8 cellular contexts compared by ENCODE assay signal in genomic region chr6:28349344-28349891, GRCh38. TPM values are rescaled to one million over a fixed set of nuclear protein-coding genes. Genes with fewer than 3 reads are reported as not detected.
DNase-seq lines count a peak whose midpoint lies in the region; ATAC-seq, FAIRE-seq and TF ChIP-seq lines count a peak whose summit lies in the region.

No MANE protein-coding gene starts in this region.

- H3K4me3 ChIP-seq in LNCaP clone FGC (ENCODE audit: low read depth, low read length) (peak overlapping the region; percentile 74), pancreas (peak overlapping the region; percentile 55 to 61 (median 60))

- peaks cover 4% of the 10 kb centered on the region for H3K27me3 Mint-ChIP-seq in endothelial cell (ENCODE audit: unreplicated experiment)

- peak overlapping the region; percentile 100 for H3K4me3 Mint-ChIP-seq in endothelial cell (ENCODE audit: unreplicated experiment)

- ATAC-seq in GM18909 (IDR thresholded peaks at IDR 0.05; ENCODE audit: poor library complexity, unreplicated experiment) (peak; percentile 16), pancreas (peak in 1 of 4 donors; percentile 34), HG03571 (IDR thresholded peaks at IDR 0.05; ENCODE audit: unreplicated experiment) (no peak)

- H3K27ac Mint-ChIP-seq in endothelial cell (ENCODE audit: unreplicated experiment), result peak overlapping the region; percentile 93

- no peak for TF ChIP-seq CTCF in LNCaP clone FGC (IDR thresholded peaks at IDR 0.05; ENCODE audit: control insufficient read depth, extremely low read depth, insufficient read depth)
- no peak for TF ChIP-seq CTCF in endothelial cell (IDR thresholded peaks at IDR 0.05; ENCODE audit: unreplicated experiment)
- no peak for TF ChIP-seq CTCF in pancreas (IDR thresholded peaks at IDR 0.05)

- no peaks in the 10 kb centered on the region for H3K27me3 ChIP-seq in pancreas

- peaks cover 22% of the 10 kb centered on the region for H3K4me1 Mint-ChIP-seq in endothelial cell (ENCODE audit: unreplicated experiment)

- no peaks in the 10 kb centered on the region for H3K9me3 ChIP-seq in pancreas

- H3K36me3 ChIP-seq in pancreas, result no peaks in the 10 kb centered on the region

- intact Hi-C loops in pancreas (cut with DNase I), result no loop called here

- H3K36me3 Mint-ChIP-seq in endothelial cell (ENCODE audit: low read depth, unreplicated experiment), result peaks cover 8% of the 10 kb centered on the region

- peaks cover 0 to 10% (median 9%) of the 10 kb centered on the region in 3 donors for H3K4me1 ChIP-seq in pancreas

- H3K9me3 Mint-ChIP-seq in endothelial cell (ENCODE audit: unreplicated experiment), result no peaks in the 10 kb centered on the region

- no peak for FAIRE-seq in pancreas (lab: Jason Lieb, UNC)

- 0 to 1% methylated on average over 9 of the region's 9 CpGs for WGBS in pancreas, 2 donors

- H3K27ac ChIP-seq in pancreas, result peak overlapping the region; percentile 2 to 66 (median 56)

- DNase-seq in LNCaP clone FGC (ENCODE audit: low read depth), result no peak
- DNase-seq in endothelial cell (ENCODE audit: low spot score), result no peak
- no peak for DNase-seq in pancreas
- no peak for DNase-seq in H4 (ENCODE audit: low spot score)
- DNase-seq in CD1c-positive myeloid dendritic cell (ENCODE audit: extremely low spot score), result no peak
- DNase-seq in GDM1 (lab: John Stamatoyannopoulos, UW), result no peak

RNA-seq across cellular contexts. Expression of gene ZKSCAN3, which starts 0.3 kb away (rescaled TPM):
- total RNA-seq in endothelial cell (ENCODE audit: unreplicated experiment) (9.5 TPM), pancreas (1 to 10 TPM; 1.5 to 5.0 (median 2.1) TPM)
- polyA plus RNA-seq in pancreas, result 1 to 10 TPM; 1.2 to 1.6 TPM
- total RNA-seq in H4 (2014; rRNA removed; shearing (Covaris generic)), result 3.7 and 4.1 TPM in 2 replicates

RNA-seq across cellular contexts. Expression of gene ZSCAN31, which starts 13.5 kb away (rescaled TPM):
- total RNA-seq in endothelial cell (ENCODE audit: unreplicated experiment), result 3.7 TPM
- total RNA-seq in pancreas, result 10 to 100 TPM in 1 of 6 donors, 1 to 10 TPM in 5; 4.4 to 13.2 (median 7.4) TPM
- polyA plus RNA-seq in pancreas, result 10 to 100 TPM in 1 of 2 donors, 1 to 10 TPM in 1; 6.3 to 10.5 TPM
- total RNA-seq in H4 (2014; rRNA removed; shearing (Covaris generic)), result 182 and 210 TPM in 2 replicates

RNA-seq across cellular contexts. Expression of gene ZSCAN12, which starts 50.1 kb away (rescaled TPM):
- total RNA-seq in endothelial cell (ENCODE audit: unreplicated experiment) (9.5 TPM), pancreas (1 to 10 TPM; 2.1 to 4.4 (median 2.8) TPM)
- polyA plus RNA-seq in pancreas, result 1 to 10 TPM in 1 of 2 donors, under 1 TPM in 1; 0.80 to 1.9 TPM
- total RNA-seq in H4 (2014; rRNA removed; shearing (Covaris generic)), result 6.0 and 6.9 TPM in 2 replicates

Comparison
In these comparisons a context has a peak if more than half of its experiments do, and no peak if none do; other contexts are left out.
1. RNA of gene ZSCAN31, which starts 13.5 kb away (total RNA-seq): 182 to 210 TPM in H4; 4.4 to 13.2 TPM in pancreas and 3.7 TPM in endothelial cell (single experiment); every median in the first group is over 10 times any median in the second.